In the genomic region with DNA sequence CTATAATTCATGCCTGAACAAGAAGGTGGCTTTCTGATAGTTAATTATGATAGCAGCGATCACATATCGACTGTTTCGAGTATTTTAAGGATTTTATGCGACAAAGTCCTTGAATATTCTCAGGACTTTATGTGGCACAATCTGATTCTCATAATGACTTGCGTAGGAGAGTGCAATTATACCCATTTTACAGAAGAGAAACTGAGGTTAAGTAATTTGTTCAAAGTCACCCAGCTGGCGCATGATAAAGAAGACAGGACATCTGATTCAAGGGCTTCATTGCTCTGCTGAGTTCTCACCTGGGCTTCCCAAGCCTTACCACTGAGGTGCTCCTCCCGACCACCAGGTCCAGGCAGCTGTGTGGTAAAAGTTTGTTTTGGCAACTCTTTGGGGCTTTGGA, we compare ENCODE assay signal across 30 cellular contexts. TPM values are rescaled to one million over a fixed set of nuclear protein-coding genes. Genes with fewer than 3 reads are reported as not detected.
"Had no signal": no experiment of that assay in that cellular context is flagged by ENCODE, and none has a peak within 500 bp of the region (broad histone marks: within the 10 kb centered on the region; RNA-seq: fewer than 3 reads in every experiment).

No MANE protein-coding gene starts in this region.

- H3K9me3 Mint-ChIP-seq: dendritic cell treated with granulocyte-macrophage colony-stimulating factor and Interleukin-4, amounts not matched to agents 40 ng/mL and 50 ng/mL, for 4 days; stimulated activated effector memory CD8-positive, alpha-beta T cell treated with anti-CD3 and anti-CD28 coated beads, Interleukin-12 subunit alpha, Interleukin-12 subunit beta, amount 100 ng/mL, for 72 hours had no signal

- H3K36me3 ChIP-seq: colonic mucosa, gastrocnemius medialis, heart left ventricle, lower lobe of right lung, sigmoid colon, stomach, thyroid gland had no signal

- H3K4me2 ChIP-seq: hepatocyte had no signal

- H3K9me3 ChIP-seq: colonic mucosa, gastrocnemius medialis, heart left ventricle, lower lobe of right lung, sigmoid colon, stomach, thyroid gland had no signal

- H2AFZ ChIP-seq: hepatocyte had no signal

- H3K27ac ChIP-seq: colonic mucosa, gastrocnemius medialis, heart left ventricle, hepatocyte, lower lobe of right lung, sigmoid colon, stomach, thyroid gland had no signal

- H3K4me1 Mint-ChIP-seq: nephron progenitor cell; stimulated activated effector memory CD8-positive, alpha-beta T cell treated with anti-CD3 and anti-CD28 coated beads, Interleukin-12 subunit alpha, Interleukin-12 subunit beta, amount 100 ng/mL, for 72 hours had no signal

- ATAC-seq: gastrocnemius medialis; heart left ventricle; left ventricle myocardium superior; naive thymus-derived CD8-positive, alpha-beta T cell; stimulated activated effector memory CD8-positive, alpha-beta T cell treated with anti-CD3 and anti-CD28 coated beads, Interleukin-12 subunit alpha, Interleukin-12 subunit beta, amount 100 ng/mL, for 72 hours had no signal

- H3K36me3 Mint-ChIP-seq: naive thymus-derived CD8-positive, alpha-beta T cell; stimulated activated effector memory CD8-positive, alpha-beta T cell treated with anti-CD3 and anti-CD28 coated beads, Interleukin-12 subunit alpha, Interleukin-12 subunit beta, amount 100 ng/mL, for 72 hours had no signal

- H3K27ac Mint-ChIP-seq: dendritic cell treated with granulocyte-macrophage colony-stimulating factor and Interleukin-4, amounts not matched to agents 40 ng/mL and 50 ng/mL, for 4 days; naive thymus-derived CD8-positive, alpha-beta T cell; nephron progenitor cell; stimulated activated effector memory CD8-positive, alpha-beta T cell treated with anti-CD3 and anti-CD28 coated beads, Interleukin-12 subunit alpha, Interleukin-12 subunit beta, amount 100 ng/mL, for 72 hours had no signal

- H3K79me2 ChIP-seq: hepatocyte had no signal

- H3K27me3 ChIP-seq: hepatocyte had no signal

- H3K4me3 ChIP-seq: hepatocyte, lower lobe of right lung, thyroid gland had no signal

- H3K4me1 ChIP-seq: colonic mucosa, gastrocnemius medialis had no signal

- H3K4me3 Mint-ChIP-seq: dendritic cell treated with granulocyte-macrophage colony-stimulating factor and Interleukin-4, amounts not matched to agents 40 ng/mL and 50 ng/mL, for 4 days; naive thymus-derived CD8-positive, alpha-beta T cell; nephron progenitor cell; stimulated activated effector memory CD8-positive, alpha-beta T cell treated with anti-CD3 and anti-CD28 coated beads, Interleukin-12 subunit alpha, Interleukin-12 subunit beta, amount 100 ng/mL, for 72 hours had no signal

- DNase-seq: colonic mucosa; effector CD8-positive, alpha-beta T cell; erythroblast; gastrocnemius medialis; heart left ventricle; islet precursor cell; left ventricle myocardium superior; lower lobe of right lung; naive thymus-derived CD8-positive, alpha-beta T cell; nephron progenitor cell; sigmoid colon; stimulated activated CD4-positive, alpha-beta T cell treated with anti-CD3 and anti-CD28 coated beads, Interleukin-4, amount 100 ng/mL, for 24 hours; stimulated activated naive CD4-positive, alpha-beta T cell treated with Interleukin-2 at 50 U/mL for 16 hours; stomach; trophoblast cell had no signal

RNA-seq across cellular contexts. Expression of a gene that starts 1.8 kb away (rescaled TPM):
- total RNA-seq: chondrocyte; colonic mucosa; endothelial cell of umbilical vein; gastrocnemius medialis; glomerular endothelial cell; heart left ventricle; hepatocyte; left ventricle myocardium superior; lower lobe of right lung; mesenteric fat pad; myocyte; naive thymus-derived CD8-positive, alpha-beta T cell; osteocyte; pulmonary artery endothelial cell; sigmoid colon; skeletal muscle tissue; stomach; subcutaneous adipose tissue; temporal lobe; thyroid gland; urinary bladder had no signal
- polyA plus RNA-seq: endothelial cell of umbilical vein; heart left ventricle; hepatocyte; naive thymus-derived CD8-positive, alpha-beta T cell; urinary bladder had no signal

RNA-seq across cellular contexts. Expression of a gene that starts 5.5 kb away (rescaled TPM):
- total RNA-seq: chondrocyte; colonic mucosa; endothelial cell of umbilical vein; gastrocnemius medialis; glomerular endothelial cell; heart left ventricle; hepatocyte; left ventricle myocardium superior; lower lobe of right lung; mesenteric fat pad; myocyte; naive thymus-derived CD8-positive, alpha-beta T cell; osteocyte; pulmonary artery endothelial cell; sigmoid colon; skeletal muscle tissue; stomach; subcutaneous adipose tissue; temporal lobe; thyroid gland; urinary bladder had no signal
- polyA plus RNA-seq: endothelial cell of umbilical vein; heart left ventricle; hepatocyte; naive thymus-derived CD8-positive, alpha-beta T cell; sigmoid colon; stomach; urinary bladder had no signal

RNA-seq across cellular contexts. Expression of a gene that starts 50.5 kb away (rescaled TPM):
- total RNA-seq: chondrocyte; colonic mucosa; endothelial cell of umbilical vein; gastrocnemius medialis; glomerular endothelial cell; heart left ventricle; hepatocyte; left ventricle myocardium superior; lower lobe of right lung; mesenteric fat pad; myocyte; naive thymus-derived CD8-positive, alpha-beta T cell; osteocyte; pulmonary artery endothelial cell; sigmoid colon; skeletal muscle tissue; stomach; subcutaneous adipose tissue; temporal lobe; thyroid gland; urinary bladder had no signal
- polyA plus RNA-seq: endothelial cell of umbilical vein; heart left ventricle; hepatocyte; naive thymus-derived CD8-positive, alpha-beta T cell; sigmoid colon; urinary bladder had no signal
